In genomic region chrX:65750674-65751469, GRCh38 we compare ENCODE assay signal across 8 cellular contexts.
DNase-seq lines count a peak whose midpoint lies in the region; ATAC-seq and TF ChIP-seq lines count a peak whose summit lies in the region.

No MANE protein-coding gene starts in this region.

- no peak overlapping the region for H3K27ac ChIP-seq in mesenchymal stem cell (ENCODE audit: low read length, poor library complexity, severe bottlenecking)

- no peak overlapping the region for H4K91ac ChIP-seq in mesenchymal stem cell (ENCODE audit: low read length)

- DNase-seq in OCI-M1 (lab: John Stamatoyannopoulos, UW), result peak; percentile 88
- DNase-seq in mucosa of descending colon, result no peak
- DNase-seq in DMS 273 treated with DMSO at 0.1 percent for 48 hours (lab: John Stamatoyannopoulos, UW), result no peak
- DNase-seq in mesenchymal stem cell, result no peak
- DNase-seq in NCI-H1417 (lab: John Stamatoyannopoulos, UW), result no peak
- no peak for DNase-seq in endothelial cell (ENCODE audit: low spot score)

- no peak overlapping the region for H3K4me3 ChIP-seq in mucosa of descending colon
- no peak overlapping the region for H3K4me3 ChIP-seq in mesenchymal stem cell (ENCODE audit: insufficient read depth in 1 of 2, low read depth in 1 of 2, low read length in 2 of 2)

- H3K23ac ChIP-seq in mesenchymal stem cell (ENCODE audit: low read length in 2 of 2), result no peak overlapping the region

- no peaks in the 10 kb centered on the region for H3K36me3 ChIP-seq in mucosa of descending colon (ENCODE audit: low read depth)
- no peaks in the 10 kb centered on the region for H3K36me3 ChIP-seq in mesenchymal stem cell (ENCODE audit: control insufficient read depth in 1 of 2, insufficient read depth in 2 of 2, low read depth in 1 of 2, low read length in 2 of 2)

- H3K4me1 Mint-ChIP-seq in endothelial cell (ENCODE audit: unreplicated experiment), result peaks cover 2% of the 10 kb centered on the region

- no peak overlapping the region for H2BK15ac ChIP-seq in mesenchymal stem cell (ENCODE audit: low read depth, poor library complexity, severe bottlenecking)

- H3K79me1 ChIP-seq in mesenchymal stem cell (replicated peaks; ENCODE audit: low read length, poor library complexity, severe bottlenecking), result no peaks in the 10 kb centered on the region

- H3K9me3 ChIP-seq in mucosa of descending colon, result no peaks in the 10 kb centered on the region
- no peaks in the 10 kb centered on the region for H3K9me3 ChIP-seq in mesenchymal stem cell (ENCODE audit: control insufficient read depth, low read length)

- peaks cover 10% of the 10 kb centered on the region for H3K36me3 Mint-ChIP-seq in endothelial cell (ENCODE audit: low read depth, unreplicated experiment)

- intact Hi-C loops in mucosa of descending colon (cut with DNase I, micrococcal nuclease), result no loop called here

- no peaks in the 10 kb centered on the region for H3K27me3 Mint-ChIP-seq in endothelial cell (ENCODE audit: unreplicated experiment)

- no peak overlapping the region for H2BK120ac ChIP-seq in mesenchymal stem cell (ENCODE audit: low read depth, low read length)

- H3K4me2 ChIP-seq in mesenchymal stem cell (ENCODE audit: low read length, poor library complexity, severe bottlenecking), result no peak overlapping the region

- no peak overlapping the region for H3K18ac ChIP-seq in mesenchymal stem cell (ENCODE audit: low read depth in 1 of 2, low read length in 2 of 2)

- H3K9me3 Mint-ChIP-seq in endothelial cell (ENCODE audit: unreplicated experiment), result no peaks in the 10 kb centered on the region

- H3K9ac ChIP-seq in mesenchymal stem cell (ENCODE audit: low read length), result no peak overlapping the region

- H2BK12ac ChIP-seq in mesenchymal stem cell (ENCODE audit: low read length in 2 of 2), result no peak overlapping the region

- no peak overlapping the region for H3K4ac ChIP-seq in mesenchymal stem cell (ENCODE audit: low read depth in 1 of 2, low read length in 2 of 2)

- H3K27me3 ChIP-seq in mesenchymal stem cell (ENCODE audit: control insufficient read depth in 1 of 2, insufficient read depth in 1 of 2, low read length in 2 of 2), result peaks cover 0 to 14% of the 10 kb centered on the region in 2 experiments

- H3K14ac ChIP-seq in mesenchymal stem cell (ENCODE audit: low read length in 2 of 2), result no peak overlapping the region

- H4K8ac ChIP-seq in mesenchymal stem cell (ENCODE audit: low read length), result no peak overlapping the region

- no peak overlapping the region for H3K27ac Mint-ChIP-seq in endothelial cell (ENCODE audit: unreplicated experiment)

- H2BK5ac ChIP-seq in mesenchymal stem cell (ENCODE audit: low read depth, low read length, poor library complexity, severe bottlenecking), result no peak overlapping the region

- ATAC-seq in GM18868 (IDR thresholded peaks at IDR 0.05; ENCODE audit: unreplicated experiment) (peak; percentile 78), HG02763 (IDR thresholded peaks at IDR 0.05; ENCODE audit: unreplicated experiment) (peak; percentile 87), mucosa of descending colon (peak; percentile 56)

- TF ChIP-seq CTCF in mucosa of descending colon (IDR thresholded peaks at IDR 0.05) (no peak), endothelial cell (IDR thresholded peaks at IDR 0.05; ENCODE audit: unreplicated experiment) (no peak)

- H3K4me3 Mint-ChIP-seq in endothelial cell (ENCODE audit: unreplicated experiment), result no peak overlapping the region

- H2AK5ac ChIP-seq in mesenchymal stem cell (ENCODE audit: low read length, severe bottlenecking), result no peak overlapping the region

- 95% methylated on average over 4 of the region's 6 CpGs for WGBS in mesenchymal stem cell

- no peak overlapping the region for H2AFZ ChIP-seq in mesenchymal stem cell (ENCODE audit: low read depth, low read length)

- H3K4me1 ChIP-seq in mucosa of descending colon (ENCODE audit: low read depth), result no peaks in the 10 kb centered on the region
- H3K4me1 ChIP-seq in mesenchymal stem cell (ENCODE audit: control insufficient read depth, insufficient read depth, low read depth, low read length), result no peaks in the 10 kb centered on the region
